ENCODE assay signal across 8 cellular contexts in the genomic region with DNA sequence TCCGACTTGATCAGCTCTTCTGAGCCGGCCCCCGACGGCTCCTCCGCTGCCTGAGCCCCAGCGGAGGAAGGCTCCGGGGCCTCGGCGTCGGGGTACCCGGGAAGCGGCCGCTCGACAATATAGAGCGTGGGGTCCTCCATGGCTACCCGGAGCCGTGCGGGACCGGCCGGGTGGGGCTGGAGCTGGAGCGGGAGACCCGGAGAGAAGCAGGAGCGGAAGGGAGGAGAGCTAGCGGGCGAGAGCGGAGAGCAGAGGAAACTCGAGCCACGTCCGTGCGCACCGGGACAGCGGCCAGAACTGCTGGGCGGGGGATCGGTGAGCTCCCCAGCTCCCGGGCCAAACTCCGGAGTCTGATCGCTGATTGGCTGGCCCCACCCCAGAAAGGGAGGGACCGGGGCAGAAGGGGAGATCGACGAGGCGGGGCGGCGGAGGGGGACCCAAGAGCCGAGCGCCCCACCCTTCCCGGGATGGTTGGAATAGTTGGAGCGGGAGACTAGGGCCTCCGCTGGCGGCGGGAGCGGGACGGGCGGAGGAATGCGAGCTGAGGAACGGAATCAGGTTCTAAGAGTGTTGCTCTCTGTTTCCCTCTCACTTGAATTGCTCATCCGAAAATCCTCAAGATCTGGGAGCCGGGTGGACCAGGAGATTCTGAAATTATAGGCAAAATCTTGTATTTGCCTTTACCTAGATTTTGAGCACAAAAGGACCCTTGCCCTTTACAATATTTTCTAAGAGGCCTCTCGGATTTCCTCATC. TPM values are rescaled to one million over a fixed set of nuclear protein-coding genes. Genes with fewer than 3 reads are reported as not detected.
DNase-seq lines count a peak whose midpoint lies in the region; ATAC-seq lines count a peak whose summit lies in the region.

Gene CAVIN1, minus strand, starts transcription at position 299 of the 755 bp plus-strand sequence. Its CDS starts 159 bp downstream, at position 140.

- no peaks in the 10 kb centered on the region for H3K27me3 ChIP-seq in SJSA1 (replicated peaks)

- peak; percentile 97 for ATAC-seq in sciatic nerve
- no peak for ATAC-seq in HG03521 (IDR thresholded peaks at IDR 0.05; ENCODE audit: unreplicated experiment)
- ATAC-seq in GM19452 (IDR thresholded peaks at IDR 0.05; ENCODE audit: unreplicated experiment), result no peak

- peaks cover 0 to 7% (median 3%) of the 10 kb centered on the region in 3 donors for H3K36me3 Mint-ChIP-seq in immature natural killer cell

- H3K4me1 Mint-ChIP-seq in immature natural killer cell, result peaks cover 6 to 11% of the 10 kb centered on the region in 2 donors

- DNase-seq in AG20443 (ENCODE audit: low spot score) (peak; percentile 99), GOT3 (lab: John Stamatoyannopoulos, UW) (peak; percentile 94), SJSA1 (ENCODE audit: low read depth in 1 of 2, low spot score in 2 of 2) (peak; percentile 97 to 98), immature natural killer cell (no peak), sciatic nerve (ENCODE audit: low spot score) (peak; percentile 100)

- H3K9me3 Mint-ChIP-seq in immature natural killer cell, result no peaks in the 10 kb centered on the region

- H3K27ac ChIP-seq in SJSA1 (peak within 1 kb of the TSS; percentile 85), cingulate gyrus (ENCODE audit: low read depth, low read length) (peak within 1 kb of the TSS; percentile 69)

- peak within 1 kb of the TSS; percentile 59 to 85 (median 69) for H3K4me3 Mint-ChIP-seq in immature natural killer cell

- H3K27ac Mint-ChIP-seq in immature natural killer cell, result peak within 1 kb of the TSS in 1 of 6 donors; percentile 24

- H3K9me3 ChIP-seq in SJSA1 (replicated peaks), result no peaks in the 10 kb centered on the region

- H3K4me1 ChIP-seq in SJSA1 (replicated peaks), result peaks cover 38% of the 10 kb centered on the region

- peak within 1 kb of the TSS; percentile 78 for H3K4me3 ChIP-seq in SJSA1

- H3K27me3 Mint-ChIP-seq in immature natural killer cell (ENCODE audit: low read depth in 3 of 3), result peaks cover 15 to 34% (median 33%) of the 10 kb centered on the region in 3 donors

- H3K36me3 ChIP-seq in SJSA1, result peaks cover 36% of the 10 kb centered on the region

- intact Hi-C loops in sciatic nerve (cut with DNase I), result loop anchor here (5.0 kb wide), 1 partner anchor 34 kb away; the partner anchor contains the start of gene ATP6V0A1

RNA-seq across cellular contexts. Expression of gene CAVIN1, which starts in this region (rescaled TPM):
- total RNA-seq in SJSA1 (2014; rRNA removed; shearing (Covaris generic)), result 319 and 331 TPM in 2 replicates
- polyA plus RNA-seq in immature natural killer cell, result not detected
- total RNA-seq in sciatic nerve, result 608 TPM

Comparison
In these comparisons a context has a peak if more than half of its experiments do, and no peak if none do; other contexts are left out.
1. DNase-seq: peak in AG20443 (single experiment), GOT3 (single experiment), SJSA1 (2 of 2) and sciatic nerve (single experiment); none in immature natural killer cell (0 of 3).